17 cellular contexts compared by ENCODE assay signal in genomic region chrX:101040197-101040596, GRCh38. TPM values are rescaled to one million over a fixed set of nuclear protein-coding genes. Genes with fewer than 3 reads are reported as not detected.
"Had no signal": no experiment of that assay in that cellular context is flagged by ENCODE, and none has a peak within 500 bp of the region (broad histone marks: within the 10 kb centered on the region; RNA-seq: fewer than 3 reads in every experiment).

No MANE protein-coding gene starts in this region.

- H3K4me1 Mint-ChIP-seq: mesothelial cell of epicardium, neural progenitor cell had no signal

- H3K4me3 Mint-ChIP-seq: mesothelial cell of epicardium, neural progenitor cell had no signal

- H3K27ac Mint-ChIP-seq: mesothelial cell of epicardium, neural progenitor cell had no signal

- FAIRE-seq: pancreas, urothelium cell line had no signal

- H3K4me3 ChIP-seq: adrenal gland, lower lobe of right lung, neural progenitor cell, pancreas had no signal

- ATAC-seq: left cardiac atrium, lower lobe of right lung, pancreas had no signal

- DNase-seq: activated CD4-positive, alpha-beta T cell treated with anti-CD3 and anti-CD28 coated beads for 4 hours; activated gamma-delta T cell treated with Interleukin-2 at 50 U/mL for 16 hours; adrenal gland; caudate nucleus; cortex of kidney; effector CD8-positive, alpha-beta T cell; hippocampal formation; left cardiac atrium; lower lobe of right lung; pancreas; stimulated activated CD4-positive, alpha-beta T cell treated with anti-CD3 and anti-CD28 coated beads, Interleukin-4, amount 100 ng/mL, for 1 hour; SW 1271; T-helper 9 cell had no signal

RNA-seq across cellular contexts. Expression of gene TMEM35A, which starts 38.5 kb away (rescaled TPM):
- total RNA-seq: activated CD8-positive, alpha-beta memory T cell treated with anti-CD3 and anti-CD28 coated beads for 36 hours had no signal
